8 cellular contexts compared by ENCODE assay signal in genomic region chr14:77322209-77322902, GRCh38. TPM values are rescaled to one million over a fixed set of nuclear protein-coding genes. Genes with fewer than 3 reads are reported as not detected.
DNase-seq lines count a peak whose midpoint lies in the region; TF ChIP-seq lines count a peak whose summit lies in the region.

No MANE protein-coding gene starts in this region.

- H3K79me2 ChIP-seq in neural progenitor cell (ENCODE audit: low read depth), result peaks cover 27% of the 10 kb centered on the region

- H3K4me1 ChIP-seq in CD4-positive, alpha-beta memory T cell (ENCODE audit: insufficient read depth, low read length), result peaks cover 12% of the 10 kb centered on the region
- H3K4me1 ChIP-seq in colonic mucosa, result peaks cover 6% of the 10 kb centered on the region
- H3K4me1 ChIP-seq in neural progenitor cell, result peaks cover 23% of the 10 kb centered on the region

- POLR2A ChIA-PET in CD4-positive, alpha-beta memory T cell (lab: Charles Lee; ENCODE audit: partially characterized antibody), result interaction anchor here (1.5 to 2.3 kb wide), 5 partner anchors 55 to 224 kb away, joined by 6 to 29 read pairs (median 13); partner anchors contain the start of genes CIPC, SAMD15, TMED8 and VIPAS39

- peak overlapping the region; percentile 93 for H3K27ac ChIP-seq in CD4-positive, alpha-beta memory T cell (ENCODE audit: low read depth, low read length)
- peak overlapping the region; percentile 98 for H3K27ac ChIP-seq in colonic mucosa
- no peak overlapping the region for H3K27ac ChIP-seq in neural progenitor cell

- no peaks in the 10 kb centered on the region for H3K9me3 ChIP-seq in CD4-positive, alpha-beta memory T cell (ENCODE audit: control insufficient read depth in 1 of 2, low read length in 2 of 2)
- H3K9me3 ChIP-seq in MG63 (no peaks in the 10 kb centered on the region), colonic mucosa (no peaks in the 10 kb centered on the region), neural progenitor cell (ENCODE audit: low read depth) (no peaks in the 10 kb centered on the region)

- H3K9ac ChIP-seq in colonic mucosa (ENCODE audit: low read depth in 2 of 2, low read length in 2 of 2), result peak overlapping the region in 1 of 2 donors; percentile 84
- no peak overlapping the region for H3K9ac ChIP-seq in neural progenitor cell

- H4K20me1 ChIP-seq in neural progenitor cell (ENCODE audit: low read depth), result no peaks in the 10 kb centered on the region

- peak overlapping the region; percentile 96 to 100 (median 99) for H3K4me3 Mint-ChIP-seq in CD4-positive, alpha-beta memory T cell
- H3K4me3 Mint-ChIP-seq in neural progenitor cell, result peak overlapping the region; percentile 95

- peak overlapping the region; percentile 83 to 90 for H3K4me3 ChIP-seq in CD4-positive, alpha-beta memory T cell (ENCODE audit: low read length in 2 of 2)
- peak overlapping the region; percentile 88 for H3K4me3 ChIP-seq in MG63
- peak overlapping the region; percentile 100 for H3K4me3 ChIP-seq in colonic mucosa
- H3K4me3 ChIP-seq in neural progenitor cell, result peak overlapping the region; percentile 75

- CTCF ChIA-PET in CD4-positive, alpha-beta memory T cell (lab: Charles Lee; ENCODE audit: partially characterized antibody), result interaction anchor here (1.3 to 2.8 kb wide), 4 partner anchors 54 to 252 kb away, joined by 3 to 9 read pairs (median 4); partner anchors contain the start of genes SAMD15 and TMED8

- peak overlapping the region; percentile 99 to 100 (median 99) for H3K27ac Mint-ChIP-seq in CD4-positive, alpha-beta memory T cell
- no peak overlapping the region for H3K27ac Mint-ChIP-seq in neural progenitor cell

- H3K36me3 ChIP-seq in CD4-positive, alpha-beta memory T cell (ENCODE audit: insufficient read depth, low read length), result no peaks in the 10 kb centered on the region
- H3K36me3 ChIP-seq in MG63 (no peaks in the 10 kb centered on the region), colonic mucosa (no peaks in the 10 kb centered on the region), neural progenitor cell (no peaks in the 10 kb centered on the region)

- H3K27me3 Mint-ChIP-seq in CD4-positive, alpha-beta memory T cell, result no peaks in the 10 kb centered on the region
- peaks cover 6% of the 10 kb centered on the region for H3K27me3 Mint-ChIP-seq in neural progenitor cell (ENCODE audit: insufficient read depth, low read depth)

- H3K9me3 Mint-ChIP-seq in CD4-positive, alpha-beta memory T cell, result no peaks in the 10 kb centered on the region
- H3K9me3 Mint-ChIP-seq in neural progenitor cell, result peaks cover 2% of the 10 kb centered on the region

- TF ChIP-seq CTCF in colonic mucosa (IDR thresholded peaks at IDR 0.05), result no peak
- TF ChIP-seq CTCF in neural progenitor cell (IDR thresholded peaks at IDR 0.05), result no peak

- DNase-seq in CD4-positive, alpha-beta memory T cell, result no peak
- DNase-seq in MG63 (no peak), colonic mucosa (no peak), neural progenitor cell (ENCODE audit: low spot score) (no peak), NCI-H2171 (lab: John Stamatoyannopoulos, UW) (no peak), A172 (ENCODE audit: low spot score) (no peak)
- DNase-seq in activated CD4-positive, CD25-positive, alpha-beta regulatory T cell (lab: John Stamatoyannopoulos, UW), result no peak
- DNase-seq in stimulated activated CD4-positive, alpha-beta T cell treated with anti-CD3 and anti-CD28 coated beads, Interleukin-12 subunit alpha, Interleukin-12 subunit beta, amount 100 ng/mL, for 4 hours, result no peak

- H3K27me3 ChIP-seq in CD4-positive, alpha-beta memory T cell (ENCODE audit: insufficient read depth, low read length), result no peaks in the 10 kb centered on the region
- no peaks in the 10 kb centered on the region for H3K27me3 ChIP-seq in MG63
- no peaks in the 10 kb centered on the region for H3K27me3 ChIP-seq in colonic mucosa
- no peaks in the 10 kb centered on the region for H3K27me3 ChIP-seq in neural progenitor cell

- intact Hi-C loops in CD4-positive, alpha-beta memory T cell (cut with micrococcal nuclease), result loop anchor here (5.0 kb wide), 3 partner anchors 280 to 1170 kb away; partner anchors contain the start of genes ALKBH1, GPATCH2L and SLIRP
- intact Hi-C loops in colonic mucosa (cut with DNase I), result loop anchor here (10.0 kb wide), 1 partner anchor 232 kb away; no protein-coding TSS in a partner anchor

- H3K4me1 Mint-ChIP-seq in CD4-positive, alpha-beta memory T cell, result peaks cover 8 to 27% (median 14%) of the 10 kb centered on the region in 4 donors
- H3K4me1 Mint-ChIP-seq in neural progenitor cell, result peaks cover 36% of the 10 kb centered on the region

- peaks cover 0 to 9% of the 10 kb centered on the region in 2 donors for H3K36me3 Mint-ChIP-seq in CD4-positive, alpha-beta memory T cell
- no peaks in the 10 kb centered on the region for H3K36me3 Mint-ChIP-seq in neural progenitor cell

- peaks cover 16% of the 10 kb centered on the region for H3F3A ChIP-seq in neural progenitor cell (ENCODE audit: low read depth)

- no peak overlapping the region for H2AFZ ChIP-seq in neural progenitor cell (replicated peaks)

- H3K4me2 ChIP-seq in neural progenitor cell, result peak overlapping the region; percentile 85

RNA-seq across cellular contexts. Expression of gene GSTZ1, which starts 1.5 kb away (rescaled TPM):
- 10 to 100 TPM; 10.5 to 11.8 TPM for total RNA-seq in CD4-positive, alpha-beta memory T cell
- polyA plus RNA-seq in CD4-positive, alpha-beta memory T cell, result 1 to 10 TPM; 5.2 to 6.4 TPM
- total RNA-seq in MG63 (2014; rRNA removed; shearing (Covaris generic); ENCODE audit: low replicate concordance), result 27.4 and 33.2 TPM in 2 replicates
- 10 to 100 TPM; 31.2 to 33.6 TPM for total RNA-seq in colonic mucosa
- total RNA-seq in neural progenitor cell (ENCODE audit: low replicate concordance), result 44.2 and 52.5 TPM in 2 replicates
- 28.6 and 30.4 TPM in 2 replicates for total RNA-seq in A172 (2014; rRNA removed; shearing (Covaris generic))

RNA-seq across cellular contexts. Expression of gene POMT2, which starts 1.7 kb away (rescaled TPM):
- total RNA-seq in CD4-positive, alpha-beta memory T cell, result 10 to 100 TPM; 13.2 to 15.2 TPM
- polyA plus RNA-seq in CD4-positive, alpha-beta memory T cell, result 1 to 10 TPM in 1 of 2 donors, under 1 TPM in 1; 0.86 to 1.1 TPM
- 11.5 and 43.4 TPM in 2 replicates for total RNA-seq in MG63 (2014; rRNA removed; shearing (Covaris generic); ENCODE audit: low replicate concordance)
- total RNA-seq in colonic mucosa (10 to 100 TPM; 13.0 to 37.7 TPM), neural progenitor cell (ENCODE audit: low replicate concordance) (6.2 and 14.7 TPM in 2 replicates)
- 13.7 and 14.5 TPM in 2 replicates for total RNA-seq in A172 (2014; rRNA removed; shearing (Covaris generic))

RNA-seq across cellular contexts. Expression of gene NGB, which starts 51.4 kb away (rescaled TPM):
- not detected for total RNA-seq in CD4-positive, alpha-beta memory T cell
- not detected for polyA plus RNA-seq in CD4-positive, alpha-beta memory T cell
- not detected in 2 replicates for total RNA-seq in MG63 (2014; rRNA removed; shearing (Covaris generic); ENCODE audit: low replicate concordance)
- total RNA-seq in colonic mucosa (1 to 10 TPM in 1 of 2 donors, not detected in 1; 1.5 TPM), neural progenitor cell (ENCODE audit: low replicate concordance) (not detected in 2 replicates)
- not detected in 2 replicates for total RNA-seq in A172 (2014; rRNA removed; shearing (Covaris generic))

RNA-seq across cellular contexts. Expression of gene TMED8, which starts 54.5 kb away (rescaled TPM):
- 1 to 10 TPM; 8.3 to 8.6 TPM for total RNA-seq in CD4-positive, alpha-beta memory T cell
- 1 to 10 TPM; 2.5 to 3.5 TPM for polyA plus RNA-seq in CD4-positive, alpha-beta memory T cell
- 2.4 and 2.5 TPM in 2 replicates for total RNA-seq in MG63 (2014; rRNA removed; shearing (Covaris generic); ENCODE audit: low replicate concordance)
- total RNA-seq in colonic mucosa, result 1 to 10 TPM; 8.6 to 9.4 TPM
- total RNA-seq in neural progenitor cell (ENCODE audit: low replicate concordance), result 19.1 and 23.5 TPM in 2 replicates
- total RNA-seq in A172 (2014; rRNA removed; shearing (Covaris generic)), result 11.1 and 11.5 TPM in 2 replicates

RNA-seq across cellular contexts. Expression of gene SAMD15, which starts 54.8 kb away (rescaled TPM):
- total RNA-seq in CD4-positive, alpha-beta memory T cell, result under 1 TPM; 0.11 to 0.38 TPM
- polyA plus RNA-seq in CD4-positive, alpha-beta memory T cell, result not detected
- total RNA-seq in MG63 (2014; rRNA removed; shearing (Covaris generic); ENCODE audit: low replicate concordance), result 0.30 TPM in 1 of 2 replicates, not detected in the other
- total RNA-seq in colonic mucosa, result under 1 TPM in 1 of 2 donors, not detected in 1; 0.72 TPM
- 2.2 and 2.4 TPM in 2 replicates for total RNA-seq in neural progenitor cell (ENCODE audit: low replicate concordance)
- 1.9 and 2.7 TPM in 2 replicates for total RNA-seq in A172 (2014; rRNA removed; shearing (Covaris generic))
